14 cellular contexts compared by ENCODE assay signal in the genomic region with DNA sequence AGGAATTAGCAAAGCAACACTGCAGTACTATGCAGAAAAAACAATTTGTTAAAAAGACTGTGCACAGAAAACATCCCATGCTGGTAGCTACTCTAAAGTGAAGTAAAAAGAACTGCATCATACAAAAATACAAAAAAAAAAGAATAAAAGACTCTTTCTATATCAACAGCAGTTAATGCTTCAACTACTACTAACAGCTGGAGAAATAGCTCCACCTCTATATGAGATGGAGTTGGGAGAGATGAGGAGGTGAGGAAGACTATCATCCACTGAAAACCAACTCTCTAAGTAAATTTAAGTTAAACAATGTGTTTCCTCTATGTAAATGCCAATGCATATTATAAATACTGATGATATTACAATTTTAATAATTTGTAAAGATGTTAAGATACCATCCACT. TPM values are rescaled to one million over a fixed set of nuclear protein-coding genes. Genes with fewer than 3 reads are reported as not detected.
DNase-seq lines count a peak whose midpoint lies in the region; ATAC-seq and TF ChIP-seq lines count a peak whose summit lies in the region.
"Had no signal": no experiment of that assay in that cellular context is flagged by ENCODE, and none has a peak within 500 bp of the region (broad histone marks: within the 10 kb centered on the region; RNA-seq: fewer than 3 reads in every experiment).

No MANE protein-coding gene starts in this region.

- H3K27me3 ChIP-seq in OCI-LY1 (ENCODE audit: insufficient read depth, low read length) (no peaks in the 10 kb centered on the region), ectodermal cell (ENCODE audit: control insufficient read depth, insufficient read depth, low read length, poor library complexity, severe bottlenecking) (peaks cover 8% of the 10 kb centered on the region), parathyroid adenoma (ENCODE audit: control insufficient read depth, insufficient read depth, low read length) (no peaks in the 10 kb centered on the region), foreskin keratinocyte (no peaks in the 10 kb centered on the region)

- H3K4me2 ChIP-seq in OCI-LY1 (ENCODE audit: low read length): peak overlapping the region; percentile 91
- peak overlapping the region; percentile 30 for H3K4me2 ChIP-seq in parathyroid adenoma (ENCODE audit: low read length)

- no peaks in the 10 kb centered on the region for H3K9me3 Mint-ChIP-seq in activated CD4-positive, alpha-beta T cell treated with anti-CD3 and anti-CD28 coated beads, Interleukin-2, amount 10 ng/mL, durations not matched to agents 7 days and 5 days
- no peaks in the 10 kb centered on the region for H3K9me3 Mint-ChIP-seq in activated CD4-positive, alpha-beta T cell treated with anti-CD3 and anti-CD28 coated beads, Interleukin-2, amount 10 ng/mL, durations not matched to agents 24 days and 14 days

- H3K4me3 ChIP-seq in OCI-LY1 (ENCODE audit: low read depth, low read length, poor library complexity, severe bottlenecking) (peak overlapping the region; percentile 89), ectodermal cell (ENCODE audit: insufficient read depth, low read depth, low read length) (peak overlapping the region; percentile 65), parathyroid adenoma (ENCODE audit: low read depth, low read length) (no peak overlapping the region)

- ATAC-seq in GM19023 (IDR thresholded peaks at IDR 0.05; ENCODE audit: unreplicated experiment) (no peak), foreskin keratinocyte (no peak)

- H3K4me1 ChIP-seq in OCI-LY1 (ENCODE audit: insufficient read depth, low read length, severe bottlenecking): peaks cover 36% of the 10 kb centered on the region
- H3K4me1 ChIP-seq in ectodermal cell (ENCODE audit: control insufficient read depth, insufficient read depth, low read length): peaks cover 7% of the 10 kb centered on the region
- no peaks in the 10 kb centered on the region for H3K4me1 ChIP-seq in parathyroid adenoma
- H3K4me1 ChIP-seq in foreskin keratinocyte: peaks cover 7% of the 10 kb centered on the region

- CTCF ChIA-PET in activated CD4-positive, alpha-beta T cell treated with anti-CD3 and anti-CD28 coated beads, Interleukin-2, amount 10 ng/mL, durations not matched to agents 7 days and 5 days (lab: Charles Lee): interaction anchor here (0.8 kb wide), 1 partner anchor 1055 kb away, joined by 3 read pairs; no protein-coding TSS in a partner anchor

- intact Hi-C loops in activated CD4-positive, alpha-beta T cell treated with anti-CD3 and anti-CD28 coated beads, Interleukin-2, amount 10 ng/mL, durations not matched to agents 24 days and 14 days (cut with micrococcal nuclease): loop anchor here (5.0 to 10.0 kb wide), 5 partner anchors 43 to 1063 kb away; partner anchors contain the start of genes GPALPP1, LRCH1 and NUFIP1

- no peak overlapping the region for H3K27ac Mint-ChIP-seq in activated CD4-positive, alpha-beta T cell treated with anti-CD3 and anti-CD28 coated beads, Interleukin-2, amount 10 ng/mL, durations not matched to agents 7 days and 5 days
- no peak overlapping the region for H3K27ac Mint-ChIP-seq in activated CD4-positive, alpha-beta T cell treated with anti-CD3 and anti-CD28 coated beads, Interleukin-2, amount 10 ng/mL, durations not matched to agents 24 days and 14 days

- H3K27ac ChIP-seq in OCI-LY1 (ENCODE audit: low read depth, low read length, poor library complexity, severe bottlenecking) (no peak overlapping the region), ectodermal cell (ENCODE audit: insufficient read depth, low read depth, low read length, poor library complexity, severe bottlenecking) (no peak overlapping the region), parathyroid adenoma (no peak overlapping the region), foreskin keratinocyte (no peak overlapping the region)

- H3K4me3 Mint-ChIP-seq in activated CD4-positive, alpha-beta T cell treated with anti-CD3 and anti-CD28 coated beads, Interleukin-2, amount 10 ng/mL, durations not matched to agents 7 days and 5 days: peak overlapping the region; percentile 54
- no peak overlapping the region for H3K4me3 Mint-ChIP-seq in activated CD4-positive, alpha-beta T cell treated with anti-CD3 and anti-CD28 coated beads, Interleukin-2, amount 10 ng/mL, durations not matched to agents 24 days and 14 days

- peaks cover 2% of the 10 kb centered on the region; the same call in 1 of the 2 replicates for H4K20me1 ChIP-seq in OCI-LY1 (ENCODE audit: insufficient read depth, low read length)

- H3K9me2 ChIP-seq in OCI-LY1 (ENCODE audit: low read depth, low read length): no peaks in the 10 kb centered on the region

- H2AFZ ChIP-seq in OCI-LY1 (ENCODE audit: low read length) (no peak overlapping the region), parathyroid adenoma (no peak overlapping the region)

- H3K9me3 ChIP-seq in OCI-LY1 (ENCODE audit: low read length) (no peaks in the 10 kb centered on the region), ectodermal cell (ENCODE audit: control insufficient read depth, low read length) (no peaks in the 10 kb centered on the region), parathyroid adenoma (ENCODE audit: control insufficient read depth, low read length) (no peaks in the 10 kb centered on the region)

- DNase-seq in activated CD4-positive, alpha-beta T cell treated with anti-CD3 and anti-CD28 coated beads, Interleukin-2, amount 10 ng/mL, durations not matched to agents 7 days and 5 days: no peak
- no peak for DNase-seq in activated CD4-positive, alpha-beta T cell treated with anti-CD3 and anti-CD28 coated beads, Interleukin-2, amount 10 ng/mL, durations not matched to agents 24 days and 14 days
- no peak for DNase-seq in DMS53 (lab: John Stamatoyannopoulos, UW)
- DNase-seq in foreskin keratinocyte: no peak
- DNase-seq: activated CD4-positive, alpha-beta T cell treated with anti-CD3 and anti-CD28 coated beads, Interleukin-2, amount 50 U/mL, for 1 hour; HCEC 1CT; NCI-H187 treated with DMSO at 0.1 percent for 48 hours; small intestine had no signal

- H3K27me3 Mint-ChIP-seq in activated CD4-positive, alpha-beta T cell treated with anti-CD3 and anti-CD28 coated beads, Interleukin-2, amount 10 ng/mL, durations not matched to agents 7 days and 5 days: peaks cover 3% of the 10 kb centered on the region
- peaks cover 9% of the 10 kb centered on the region for H3K27me3 Mint-ChIP-seq in activated CD4-positive, alpha-beta T cell treated with anti-CD3 and anti-CD28 coated beads, Interleukin-2, amount 10 ng/mL, durations not matched to agents 24 days and 14 days

- TF ChIP-seq CTCF in OCI-LY1 (IDR thresholded peaks at IDR 0.05; ENCODE audit: low read length) (no peak), parathyroid adenoma (IDR thresholded peaks at IDR 0.05) (no peak), foreskin keratinocyte (conservative IDR thresholded peaks at IDR 0.05) (no peak)

- H3K4me1 Mint-ChIP-seq in activated CD4-positive, alpha-beta T cell treated with anti-CD3 and anti-CD28 coated beads, Interleukin-2, amount 10 ng/mL, durations not matched to agents 7 days and 5 days: peaks cover 43% of the 10 kb centered on the region
- peaks cover 32% of the 10 kb centered on the region for H3K4me1 Mint-ChIP-seq in activated CD4-positive, alpha-beta T cell treated with anti-CD3 and anti-CD28 coated beads, Interleukin-2, amount 10 ng/mL, durations not matched to agents 24 days and 14 days

- POLR2A ChIA-PET in activated CD4-positive, alpha-beta T cell treated with anti-CD3 and anti-CD28 coated beads, Interleukin-2, amount 10 ng/mL, durations not matched to agents 7 days and 5 days (lab: Charles Lee): no interaction called here

- H3K36me3 ChIP-seq in OCI-LY1 (ENCODE audit: insufficient read depth, low read length): no peaks in the 10 kb centered on the region
- H3K36me3 ChIP-seq in ectodermal cell (ENCODE audit: control insufficient read depth, insufficient read depth, low read length): no peaks in the 10 kb centered on the region
- no peaks in the 10 kb centered on the region for H3K36me3 ChIP-seq in parathyroid adenoma (ENCODE audit: control insufficient read depth, insufficient read depth, low read length)

- H3F3A ChIP-seq in OCI-LY1 (ENCODE audit: insufficient read depth, low read length): no peaks in the 10 kb centered on the region

- peaks cover 59% of the 10 kb centered on the region for H3K79me2 ChIP-seq in OCI-LY1 (ENCODE audit: insufficient read depth, low read length)
- H3K79me2 ChIP-seq in parathyroid adenoma: peaks cover 16% of the 10 kb centered on the region

- H3K36me3 Mint-ChIP-seq in activated CD4-positive, alpha-beta T cell treated with anti-CD3 and anti-CD28 coated beads, Interleukin-2, amount 10 ng/mL, durations not matched to agents 7 days and 5 days (ENCODE audit: low read depth): peaks cover 2% of the 10 kb centered on the region
- H3K36me3 Mint-ChIP-seq in activated CD4-positive, alpha-beta T cell treated with anti-CD3 and anti-CD28 coated beads, Interleukin-2, amount 10 ng/mL, durations not matched to agents 24 days and 14 days (ENCODE audit: low read depth): peaks cover 9% of the 10 kb centered on the region

- H3K9ac ChIP-seq in OCI-LY1 (ENCODE audit: low read length) (peak overlapping the region; percentile 84; the same call in 1 of the 2 replicates), parathyroid adenoma (no peak overlapping the region)

RNA-seq across cellular contexts. Expression of gene ZC3H13, which starts 1.8 kb away (rescaled TPM):
- total RNA-seq in activated CD4-positive, alpha-beta T cell treated with anti-CD3 and anti-CD28 coated beads, Interleukin-2, amount 10 ng/mL, durations not matched to agents 7 days and 5 days: 10 to 100 TPM; 38.0 to 50.0 TPM
- total RNA-seq in activated CD4-positive, alpha-beta T cell treated with anti-CD3 and anti-CD28 coated beads, Interleukin-2, amount 10 ng/mL, durations not matched to agents 24 days and 14 days: 56.1 and 58.8 TPM in 2 replicates
- 51.7 TPM for polyA plus RNA-seq in ectodermal cell (2013, experiment 1 of 4)
- polyA plus RNA-seq in ectodermal cell (2013, experiment 2 of 4): 56.4 TPM
- polyA plus RNA-seq in ectodermal cell (2013, experiment 3 of 4): 41.2 TPM
- 44.4 TPM for polyA plus RNA-seq in ectodermal cell (2013, experiment 4 of 4)
- total RNA-seq in foreskin keratinocyte: 32.1 and 33.9 TPM in 2 replicates
- polyA plus RNA-seq in foreskin keratinocyte: 6.8 and 8.6 TPM in 2 replicates

RNA-seq across cellular contexts. Expression of gene CPB2, which starts 54.1 kb away (rescaled TPM):
- not detected for total RNA-seq in activated CD4-positive, alpha-beta T cell treated with anti-CD3 and anti-CD28 coated beads, Interleukin-2, amount 10 ng/mL, durations not matched to agents 7 days and 5 days
- not detected in 2 replicates for total RNA-seq in activated CD4-positive, alpha-beta T cell treated with anti-CD3 and anti-CD28 coated beads, Interleukin-2, amount 10 ng/mL, durations not matched to agents 24 days and 14 days
- polyA plus RNA-seq in ectodermal cell (2013, experiment 1 of 4): not detected
- not detected for polyA plus RNA-seq in ectodermal cell (2013, experiment 2 of 4)
- polyA plus RNA-seq in ectodermal cell (2013, experiment 3 of 4): not detected
- not detected for polyA plus RNA-seq in ectodermal cell (2013, experiment 4 of 4)
- not detected in 2 replicates for total RNA-seq in foreskin keratinocyte
- not detected in 2 replicates for polyA plus RNA-seq in foreskin keratinocyte
- total RNA-seq: A172, lung microvascular endothelial cell had no signal
- polyA plus RNA-seq: small intestine had no signal
